Comparison of ENCODE assay signal across 8 cellular contexts in genomic region chr2:199458017-199458805, GRCh38. TPM values are rescaled to one million over a fixed set of nuclear protein-coding genes. Genes with fewer than 3 reads are reported as not detected.
A peak's percentile ranks its signal among the peaks of the same experiment; 100 is the strongest.
DNase-seq lines count a peak whose midpoint lies in the region; ATAC-seq and TF ChIP-seq lines count a peak whose summit lies in the region.

No MANE protein-coding gene starts in this region.

- H3K36me3 ChIP-seq in OCI-LY1 (ENCODE audit: insufficient read depth, low read length) (no peaks in the 10 kb centered on the region), testis (ENCODE audit: low read depth, missing control alignments) (no peaks in the 10 kb centered on the region)

- H3K4me1 Mint-ChIP-seq in activated CD4-positive, alpha-beta T cell treated with anti-CD3 and anti-CD28 coated beads, Interleukin-2, amount 10 ng/mL, durations not matched to agents 7 days and 5 days = peaks cover 24% of the 10 kb centered on the region
- peaks cover 5% of the 10 kb centered on the region for H3K4me1 Mint-ChIP-seq in MCF 10A (ENCODE audit: insufficient read depth, unreplicated experiment)

- intact Hi-C loops in MCF 10A (cut with micrococcal nuclease) = loop anchor here (5.0 to 10.0 kb wide), 4 partner anchors 56 to 1753 kb away; partner anchors contain the start of gene MARS2
- intact Hi-C loops in left colon (cut with DNase I, micrococcal nuclease) = no loop called here
- intact Hi-C loops in testis (cut with DNase I; ENCODE audit: low total_unique reads) = no loop called here

- peaks cover 22% of the 10 kb centered on the region for H3K79me2 ChIP-seq in OCI-LY1 (ENCODE audit: insufficient read depth, low read length)

- H3F3A ChIP-seq in OCI-LY1 (ENCODE audit: insufficient read depth, low read length) = no peaks in the 10 kb centered on the region; the same call in 1 of the 2 replicates

- H3K9me3 ChIP-seq in OCI-LY1 (ENCODE audit: low read length) (no peaks in the 10 kb centered on the region), testis (no peaks in the 10 kb centered on the region)

- H3K27me3 ChIP-seq in OCI-LY1 (ENCODE audit: insufficient read depth, low read length) = no peaks in the 10 kb centered on the region
- H3K27me3 ChIP-seq in testis = peaks cover 3% of the 10 kb centered on the region

- H3K27ac ChIP-seq in OCI-LY1 (ENCODE audit: low read depth, low read length, poor library complexity, severe bottlenecking) = peak overlapping the region; percentile 84
- peak overlapping the region; percentile 73 to 74 for H3K27ac ChIP-seq in testis

- H4K20me1 ChIP-seq in OCI-LY1 (ENCODE audit: insufficient read depth, low read length) = no peaks in the 10 kb centered on the region

- H3K36me3 Mint-ChIP-seq in activated CD4-positive, alpha-beta T cell treated with anti-CD3 and anti-CD28 coated beads, Interleukin-2, amount 10 ng/mL, durations not matched to agents 7 days and 5 days (ENCODE audit: low read depth) = peaks cover 5% of the 10 kb centered on the region
- no peaks in the 10 kb centered on the region for H3K36me3 Mint-ChIP-seq in MCF 10A (ENCODE audit: insufficient read depth, unreplicated experiment)

- H3K9me2 ChIP-seq in OCI-LY1 (ENCODE audit: low read depth, low read length) = no peaks in the 10 kb centered on the region

- H3K27ac Mint-ChIP-seq in activated CD4-positive, alpha-beta T cell treated with anti-CD3 and anti-CD28 coated beads, Interleukin-2, amount 10 ng/mL, durations not matched to agents 7 days and 5 days = no peak overlapping the region
- H3K27ac Mint-ChIP-seq in MCF 10A (ENCODE audit: low read depth, unreplicated experiment) = no peak overlapping the region

- H3K4me1 ChIP-seq in OCI-LY1 (ENCODE audit: insufficient read depth, low read length, severe bottlenecking) = peaks cover 30% of the 10 kb centered on the region
- H3K4me1 ChIP-seq in testis = peaks cover 8% of the 10 kb centered on the region

- TF ChIP-seq CTCF in OCI-LY1 (IDR thresholded peaks at IDR 0.05; ENCODE audit: low read length) (no peak), MCF 10A (IDR thresholded peaks at IDR 0.05; ENCODE audit: unreplicated experiment) (no peak), testis (IDR thresholded peaks at IDR 0.05) (no peak)

- H3K4me3 ChIP-seq in OCI-LY1 (ENCODE audit: low read depth, low read length, poor library complexity, severe bottlenecking) (peak overlapping the region; percentile 81), testis (peak overlapping the region; percentile 70 to 83)

- no peak for DNase-seq in activated CD4-positive, alpha-beta T cell treated with anti-CD3 and anti-CD28 coated beads, Interleukin-2, amount 10 ng/mL, durations not matched to agents 7 days and 5 days
- DNase-seq in activated CD4-positive, alpha-beta T cell treated with anti-CD3 and anti-CD28 coated beads for 4 hours = no peak
- DNase-seq in MCF 10A (ENCODE audit: unreplicated experiment) (peak; percentile 50), left colon (peak in 1 of 2 donors; percentile 66), testis (peak; percentile 44)
- DNase-seq in activated effector memory CD4-positive, alpha-beta T cell treated with anti-CD3 and anti-CD28 coated beads, Interleukin-2, amount 50 U/mL, for 16 hours = no peak

- TF ChIP-seq POLR2A in testis (IDR thresholded peaks at IDR 0.05) = no peak

- H2AFZ ChIP-seq in OCI-LY1 (ENCODE audit: low read length) = no peak overlapping the region

- H3K27me3 Mint-ChIP-seq in activated CD4-positive, alpha-beta T cell treated with anti-CD3 and anti-CD28 coated beads, Interleukin-2, amount 10 ng/mL, durations not matched to agents 7 days and 5 days = peaks cover 66% of the 10 kb centered on the region
- no peaks in the 10 kb centered on the region for H3K27me3 Mint-ChIP-seq in MCF 10A (ENCODE audit: insufficient read depth, unreplicated experiment)

- BruUV-seq in MCF 10A (replicated peaks; lab: Mats Ljungman, UMichigan) = no TSS peak

- H3K4me3 Mint-ChIP-seq in activated CD4-positive, alpha-beta T cell treated with anti-CD3 and anti-CD28 coated beads, Interleukin-2, amount 10 ng/mL, durations not matched to agents 7 days and 5 days = peak overlapping the region; percentile 54
- peak overlapping the region; percentile 77 for H3K4me3 Mint-ChIP-seq in MCF 10A (ENCODE audit: unreplicated experiment)

- peak overlapping the region; percentile 82 for H3K9ac ChIP-seq in OCI-LY1 (ENCODE audit: low read length)

- CTCF ChIA-PET in activated CD4-positive, alpha-beta T cell treated with anti-CD3 and anti-CD28 coated beads, Interleukin-2, amount 10 ng/mL, durations not matched to agents 7 days and 5 days (lab: Charles Lee) = interaction anchor here (0.6 kb wide), 1 partner anchor 362 kb away, joined by 3 read pairs; no protein-coding TSS in a partner anchor
- CTCF ChIA-PET in MCF 10A (lab: Yijun Ruan, JAX) = interaction anchor here (0.7 kb wide), 1 partner anchor 29 kb away, joined by 4 read pairs; no protein-coding TSS in a partner anchor

- no peaks in the 10 kb centered on the region for H3K9me3 Mint-ChIP-seq in activated CD4-positive, alpha-beta T cell treated with anti-CD3 and anti-CD28 coated beads, Interleukin-2, amount 10 ng/mL, durations not matched to agents 7 days and 5 days
- H3K9me3 Mint-ChIP-seq in MCF 10A (ENCODE audit: unreplicated experiment) = no peaks in the 10 kb centered on the region

- POLR2A ChIA-PET in activated CD4-positive, alpha-beta T cell treated with anti-CD3 and anti-CD28 coated beads, Interleukin-2, amount 10 ng/mL, durations not matched to agents 7 days and 5 days (lab: Charles Lee) = no interaction called here
- POLR2A ChIA-PET in MCF 10A (lab: Yijun Ruan, JAX) = interaction anchor here (0.6 to 2.0 kb wide), 4 partner anchors 353 to 675 kb away, joined by 3 to 6 read pairs (median 3); partner anchors contain the start of gene C2orf69

- ATAC-seq in HG02938 (IDR thresholded peaks at IDR 0.05; ENCODE audit: unreplicated experiment) (peak; percentile 17), left colon (peak; percentile 25)

- 0 to 1% methylated on average over 44 to 45 of the region's 75 CpGs for WGBS in testis, 2 donors

- H3K4me2 ChIP-seq in OCI-LY1 (ENCODE audit: low read length) = peak overlapping the region; percentile 84

RNA-seq across cellular contexts. Expression of gene SATB2, which starts 0.5 kb away (rescaled TPM):
- total RNA-seq in activated CD4-positive, alpha-beta T cell treated with anti-CD3 and anti-CD28 coated beads, Interleukin-2, amount 10 ng/mL, durations not matched to agents 7 days and 5 days = under 1 TPM; 0.02 to 0.07 TPM
- 16.5 and 22.2 TPM in 2 replicates for total RNA-seq in MCF 10A (2022)
- total RNA-seq in left colon = 100 to 1,000 TPM; 219 to 240 TPM
- 10 to 100 TPM; 14.1 to 15.1 TPM for total RNA-seq in testis
- polyA plus RNA-seq in testis (ENCODE audit: insufficient read depth, low read depth, low replicate concordance) = 5.1 TPM

Comparison
In these comparisons a context has a peak if more than half of its experiments do, and no peak if none do; other contexts are left out.
1. DNase-seq: peak in MCF 10A (single experiment) and testis (single experiment); none in activated CD4-positive, alpha-beta T cell treated with anti-CD3 and anti-CD28 coated beads, Interleukin-2, amount 10 ng/mL, durations not matched to agents 7 days and 5 days (single experiment), activated CD4-positive, alpha-beta T cell treated with anti-CD3 and anti-CD28 coated beads for 4 hours (0 of 2) and activated effector memory CD4-positive, alpha-beta T cell treated with anti-CD3 and anti-CD28 coated beads, Interleukin-2, amount 50 U/mL, for 16 hours (single experiment).
2. RNA of gene SATB2, which starts 0.5 kb away (total RNA-seq): 219 to 240 TPM in left colon, 16.5 to 22.2 TPM in MCF 10A and 14.1 to 15.1 TPM in testis; 0.02 to 0.07 TPM in activated CD4-positive, alpha-beta T cell treated with anti-CD3 and anti-CD28 coated beads, Interleukin-2, amount 10 ng/mL, durations not matched to agents 7 days and 5 days; every median in the first group is over 10 times any median in the second.